19 cellular contexts compared by ENCODE assay signal in genomic region chr19:40726279-40726678, GRCh38.
"Had no signal": no experiment of that assay in that cellular context is flagged by ENCODE, and none has a peak within 500 bp of the region (broad histone marks: within the 10 kb centered on the region; RNA-seq: fewer than 3 reads in every experiment).

No MANE protein-coding gene starts in this region.

- DNase-seq: activated CD4-positive, alpha-beta memory T cell treated with anti-CD3 and anti-CD28 coated beads, Interleukin-2, amount 10 ng/mL, durations not matched to agents 7 days and 5 days; activated CD4-positive, alpha-beta T cell treated with anti-CD3 and anti-CD28 coated beads, Interleukin-2, amount 10 ng/mL, durations not matched to agents 24 days and 14 days; activated CD8-positive, alpha-beta memory T cell treated with anti-CD3 and anti-CD28 coated beads, Interleukin-2, amount 10 ng/mL, durations not matched to agents 7 days and 5 days; activated effector memory CD4-positive, alpha-beta T cell treated with anti-CD3 and anti-CD28 coated beads, Interleukin-2, amount 50 U/mL, for 16 hours; activated naive CD4-positive, alpha-beta T cell treated with anti-CD3 and anti-CD28 coated beads, Interleukin-2, amount 10 ng/mL, durations not matched to agents 7 days and 5 days; activated T-cell treated with anti-CD3 and anti-CD28 coated beads for 4 hours; brain microvascular endothelial cell; caudate nucleus; effector CD4-positive, alpha-beta T cell; foreskin keratinocyte; left lung; naive thymus-derived CD4-positive, alpha-beta T cell; spleen; stimulated activated CD4-positive, alpha-beta T cell treated with anti-CD3 and anti-CD28 coated beads, Interleukin-4, amount 100 ng/mL, for 1 hour; stimulated activated naive CD4-positive, alpha-beta T cell; testis had no signal

- H3K4me1 Mint-ChIP-seq: neural progenitor cell had no signal

- H3K9me3 Mint-ChIP-seq: activated CD4-positive, alpha-beta memory T cell treated with anti-CD3 and anti-CD28 coated beads, Interleukin-2, amount 10 ng/mL, durations not matched to agents 7 days and 5 days; activated CD4-positive, alpha-beta T cell treated with anti-CD3 and anti-CD28 coated beads, Interleukin-2, amount 10 ng/mL, durations not matched to agents 24 days and 14 days; activated naive CD4-positive, alpha-beta T cell treated with anti-CD3 and anti-CD28 coated beads, Interleukin-2, amount 10 ng/mL, durations not matched to agents 7 days and 5 days; dendritic cell treated with granulocyte-macrophage colony-stimulating factor and Interleukin-4, amounts not matched to agents 40 ng/mL and 50 ng/mL, for 4 days; neural progenitor cell; type B pancreatic cell had no signal

- H3K4me3 Mint-ChIP-seq: activated CD4-positive, alpha-beta memory T cell treated with anti-CD3 and anti-CD28 coated beads, Interleukin-2, amount 10 ng/mL, durations not matched to agents 7 days and 5 days; activated CD4-positive, alpha-beta T cell treated with anti-CD3 and anti-CD28 coated beads, Interleukin-2, amount 10 ng/mL, durations not matched to agents 24 days and 14 days; activated CD8-positive, alpha-beta memory T cell treated with anti-CD3 and anti-CD28 coated beads, Interleukin-2, amount 10 ng/mL, durations not matched to agents 7 days and 5 days; activated naive CD4-positive, alpha-beta T cell treated with anti-CD3 and anti-CD28 coated beads, Interleukin-2, amount 10 ng/mL, durations not matched to agents 7 days and 5 days; dendritic cell treated with granulocyte-macrophage colony-stimulating factor and Interleukin-4, amounts not matched to agents 40 ng/mL and 50 ng/mL, for 4 days; naive thymus-derived CD4-positive, alpha-beta T cell; neural progenitor cell; type B pancreatic cell had no signal

- H3K27me3 Mint-ChIP-seq: activated CD4-positive, alpha-beta memory T cell treated with anti-CD3 and anti-CD28 coated beads, Interleukin-2, amount 10 ng/mL, durations not matched to agents 7 days and 5 days; activated CD4-positive, alpha-beta T cell treated with anti-CD3 and anti-CD28 coated beads, Interleukin-2, amount 10 ng/mL, durations not matched to agents 24 days and 14 days; activated CD8-positive, alpha-beta memory T cell treated with anti-CD3 and anti-CD28 coated beads, Interleukin-2, amount 10 ng/mL, durations not matched to agents 7 days and 5 days; activated naive CD4-positive, alpha-beta T cell treated with anti-CD3 and anti-CD28 coated beads, Interleukin-2, amount 10 ng/mL, durations not matched to agents 7 days and 5 days; dendritic cell treated with granulocyte-macrophage colony-stimulating factor and Interleukin-4, amounts not matched to agents 40 ng/mL and 50 ng/mL, for 4 days; naive thymus-derived CD4-positive, alpha-beta T cell; type B pancreatic cell had no signal

- ATAC-seq: activated CD8-positive, alpha-beta memory T cell treated with anti-CD3 and anti-CD28 coated beads, Interleukin-2, amount 10 ng/mL, durations not matched to agents 7 days and 5 days; foreskin keratinocyte; left lung; naive thymus-derived CD4-positive, alpha-beta T cell had no signal

- H3K27ac Mint-ChIP-seq: activated CD4-positive, alpha-beta memory T cell treated with anti-CD3 and anti-CD28 coated beads, Interleukin-2, amount 10 ng/mL, durations not matched to agents 7 days and 5 days; activated CD8-positive, alpha-beta memory T cell treated with anti-CD3 and anti-CD28 coated beads, Interleukin-2, amount 10 ng/mL, durations not matched to agents 7 days and 5 days; activated naive CD4-positive, alpha-beta T cell treated with anti-CD3 and anti-CD28 coated beads, Interleukin-2, amount 10 ng/mL, durations not matched to agents 7 days and 5 days; naive thymus-derived CD4-positive, alpha-beta T cell; type B pancreatic cell had no signal
